Comparison of ENCODE assay signal across 1 cellular context in genomic region chr1:24558902-24559791, GRCh38.
TF ChIP-seq lines count a peak whose summit lies in the region.

No MANE protein-coding gene starts in this region.

TF ChIP-seq in GM23338, 12 proteins besides CTCF, POLR2A, EP300 and RAD21 (continued from another document):
- TF ChIP-seq ETS1 (IDR thresholded peaks at IDR 0.05) (no peak), JUNB (IDR thresholded peaks at IDR 0.05; ENCODE audit: unreplicated experiment) (no peak), ZNF114 (CRISPR knock-in tag; IDR thresholded peaks at IDR 0.05) (no peak), EZH2 (IDR thresholded peaks at IDR 0.05; ENCODE audit: low read depth, unreplicated experiment) (no peak)
